ENCODE assay signal across 1 cellular context in genomic region chr20:2652724-2653510, GRCh38.
TF ChIP-seq lines count a peak whose summit lies in the region.

No MANE protein-coding gene starts in this region.

TF ChIP-seq in Ishikawa, 13 proteins besides CTCF, POLR2A, EP300 and RAD21 (continued from another document):
- peak; percentile 97 for TF ChIP-seq MAX (IDR thresholded peaks at IDR 0.05)
